ENCODE assay signal across 15 cellular contexts in the genomic region with DNA sequence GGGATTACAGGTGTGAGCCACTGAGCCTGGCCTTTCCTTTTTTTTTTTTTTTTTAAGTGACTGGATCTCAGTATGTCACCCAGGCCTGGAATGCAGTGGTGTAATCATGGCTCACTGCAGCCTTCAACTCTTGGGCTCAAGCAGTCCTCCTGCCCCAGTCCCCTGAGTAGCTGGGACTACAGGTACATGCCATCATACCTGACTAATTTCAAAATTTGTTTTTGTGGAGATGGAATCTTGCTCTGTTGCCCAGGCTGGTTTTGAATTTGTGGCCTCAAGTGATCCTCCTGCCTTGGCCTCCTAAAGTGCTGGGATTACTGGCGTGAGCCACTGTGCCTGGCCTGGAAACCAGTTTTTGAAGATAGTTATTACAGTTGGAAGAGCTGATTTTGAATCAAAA. TPM values are rescaled to one million over a fixed set of nuclear protein-coding genes. Genes with fewer than 3 reads are reported as not detected.
DNase-seq lines count a peak whose midpoint lies in the region; ATAC-seq and TF ChIP-seq lines count a peak whose summit lies in the region.
"Had no signal": no experiment of that assay in that cellular context is flagged by ENCODE, and none has a peak within 500 bp of the region (broad histone marks: within the 10 kb centered on the region; RNA-seq: fewer than 3 reads in every experiment).

No MANE protein-coding gene starts in this region.

- no peaks in the 10 kb centered on the region for H3K27me3 Mint-ChIP-seq in activated T-cell treated with anti-CD3 and anti-CD28 coated beads, Interleukin-2, amount 50 U/mL, for 72 hours (ENCODE audit: low read depth)
- no peaks in the 10 kb centered on the region for H3K27me3 Mint-ChIP-seq in activated T-cell treated with anti-CD3 and anti-CD28 coated beads, Interleukin-2, amount 50 U/mL, for 4 hours (ENCODE audit: low read depth)
- no peaks in the 10 kb centered on the region for H3K27me3 Mint-ChIP-seq in progenitor cell of endocrine pancreas
- H3K27me3 Mint-ChIP-seq: B cell; CD4-positive, CD25-positive, alpha-beta regulatory T cell had no signal

- peaks cover 15% of the 10 kb centered on the region for H3K4me1 Mint-ChIP-seq in activated T-cell treated with anti-CD3 and anti-CD28 coated beads, Interleukin-2, amount 50 U/mL, for 72 hours (ENCODE audit: low read depth)
- peaks cover 19% of the 10 kb centered on the region for H3K4me1 Mint-ChIP-seq in activated T-cell treated with anti-CD3 and anti-CD28 coated beads, Interleukin-2, amount 50 U/mL, for 4 hours (ENCODE audit: low read depth)
- peaks cover 28% of the 10 kb centered on the region for H3K4me1 Mint-ChIP-seq in progenitor cell of endocrine pancreas (ENCODE audit: low read depth)
- H3K4me1 Mint-ChIP-seq: B cell had no signal

- no peak for ATAC-seq in activated T-cell treated with anti-CD3 and anti-CD28 coated beads, Interleukin-2, amount 50 U/mL, for 72 hours (replicated peaks in 1 of 2)
- ATAC-seq in activated T-cell treated with anti-CD3 and anti-CD28 coated beads, Interleukin-2, amount 50 U/mL, for 4 hours: no peak
- ATAC-seq in GM19035 (IDR thresholded peaks at IDR 0.05; ENCODE audit: unreplicated experiment): no peak
- ATAC-seq: CD8-positive, alpha-beta T cell had no signal

- no peak for TF ChIP-seq CTCF in progenitor cell of endocrine pancreas (IDR thresholded peaks at IDR 0.05; ENCODE audit: unreplicated experiment)

- peak overlapping the region; percentile 50 for H3K27ac Mint-ChIP-seq in activated T-cell treated with anti-CD3 and anti-CD28 coated beads, Interleukin-2, amount 50 U/mL, for 72 hours
- H3K27ac Mint-ChIP-seq in progenitor cell of endocrine pancreas: peak overlapping the region; percentile 28
- H3K27ac Mint-ChIP-seq: B cell; CD4-positive, CD25-positive, alpha-beta regulatory T cell; CD8-positive, alpha-beta T cell had no signal

- H3K9me3 Mint-ChIP-seq in activated T-cell treated with anti-CD3 and anti-CD28 coated beads, Interleukin-2, amount 50 U/mL, for 72 hours: no peaks in the 10 kb centered on the region
- H3K9me3 Mint-ChIP-seq in activated T-cell treated with anti-CD3 and anti-CD28 coated beads, Interleukin-2, amount 50 U/mL, for 4 hours: no peaks in the 10 kb centered on the region
- peaks cover 3% of the 10 kb centered on the region for H3K9me3 Mint-ChIP-seq in progenitor cell of endocrine pancreas (ENCODE audit: low read depth)
- H3K9me3 Mint-ChIP-seq: CD8-positive, alpha-beta T cell had no signal

- DNase-seq in activated T-cell treated with anti-CD3 and anti-CD28 coated beads, Interleukin-2, amount 50 U/mL, for 72 hours: no peak
- no peak for DNase-seq in activated T-cell treated with anti-CD3 and anti-CD28 coated beads, Interleukin-2, amount 50 U/mL, for 4 hours
- DNase-seq in kidney tubule cell (ENCODE audit: low spot score): peak; percentile 6
- DNase-seq in progenitor cell of endocrine pancreas (ENCODE audit: low spot score, unreplicated experiment): no peak
- no peak for DNase-seq in NCI-H1105 (lab: John Stamatoyannopoulos, UW)
- DNase-seq: Caco-2; CD4-positive, CD25-positive, alpha-beta regulatory T cell; CD8-positive, alpha-beta T cell; DMS153; DND-41; GM23248; H7; HCEC 1CT had no signal

- peaks cover 1 to 19% of the 10 kb centered on the region in 2 donors for H3K36me3 Mint-ChIP-seq in activated T-cell treated with anti-CD3 and anti-CD28 coated beads, Interleukin-2, amount 50 U/mL, for 72 hours (ENCODE audit: insufficient read depth in 2 of 2)
- peaks cover 31% of the 10 kb centered on the region for H3K36me3 Mint-ChIP-seq in activated T-cell treated with anti-CD3 and anti-CD28 coated beads, Interleukin-2, amount 50 U/mL, for 4 hours (ENCODE audit: insufficient read depth)
- H3K36me3 Mint-ChIP-seq in progenitor cell of endocrine pancreas (ENCODE audit: insufficient read depth): peaks cover 41% of the 10 kb centered on the region

- H3K4me3 Mint-ChIP-seq in activated T-cell treated with anti-CD3 and anti-CD28 coated beads, Interleukin-2, amount 50 U/mL, for 72 hours: no peak overlapping the region
- no peak overlapping the region for H3K4me3 Mint-ChIP-seq in activated T-cell treated with anti-CD3 and anti-CD28 coated beads, Interleukin-2, amount 50 U/mL, for 4 hours
- H3K4me3 Mint-ChIP-seq in progenitor cell of endocrine pancreas (ENCODE audit: low read depth): no peak overlapping the region
- H3K4me3 Mint-ChIP-seq: B cell; CD4-positive, CD25-positive, alpha-beta regulatory T cell; CD8-positive, alpha-beta T cell had no signal

RNA-seq across cellular contexts. Expression of a gene that starts 37.4 kb away (rescaled TPM):
- total RNA-seq in activated T-cell treated with anti-CD3 and anti-CD28 coated beads, Interleukin-2, amount 50 U/mL, for 72 hours: 10 to 100 TPM; 84.0 to 88.9 TPM
- 10 to 100 TPM; 74.7 to 78.3 (median 76.1) TPM for total RNA-seq in activated T-cell treated with anti-CD3 and anti-CD28 coated beads, Interleukin-2, amount 50 U/mL, for 4 hours
- total RNA-seq in progenitor cell of endocrine pancreas: 285 and 295 TPM in 2 replicates
